Comparison of ENCODE assay signal across 30 cellular contexts in the genomic region with DNA sequence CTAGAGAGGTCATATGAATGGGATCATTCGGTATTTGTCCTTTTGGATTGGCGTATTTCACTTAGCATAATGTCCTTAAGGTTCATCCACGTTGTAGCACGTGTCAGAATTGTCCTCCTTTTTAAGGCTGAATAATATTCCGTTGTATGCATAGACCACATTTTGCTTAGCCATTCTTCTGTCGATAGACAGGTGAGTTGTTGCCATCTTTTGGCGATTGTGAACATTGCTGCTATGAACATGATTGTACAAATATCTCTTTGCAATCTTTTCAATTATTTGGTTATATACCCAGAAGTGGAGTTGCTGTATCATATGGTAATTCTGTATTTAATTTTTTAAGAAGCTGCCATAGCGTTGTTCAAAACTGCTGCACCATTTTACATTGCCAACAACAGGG. TPM values are rescaled to one million over a fixed set of nuclear protein-coding genes. Genes with fewer than 3 reads are reported as not detected.
DNase-seq lines count a peak whose midpoint lies in the region; ATAC-seq, FAIRE-seq and TF ChIP-seq lines count a peak whose summit lies in the region.
"Had no signal": no experiment of that assay in that cellular context is flagged by ENCODE, and none has a peak within 500 bp of the region (broad histone marks: within the 10 kb centered on the region; RNA-seq: fewer than 3 reads in every experiment).

No MANE protein-coding gene starts in this region.

- no peaks in the 10 kb centered on the region for H3K79me1 ChIP-seq in H1 (ENCODE audit: low read depth, low read length)

- TF ChIP-seq POLR2A in HCT116 (IDR thresholded peaks at IDR 0.05; ENCODE audit: borderline replicate concordance, extremely low read depth, insufficient read depth, insufficient read length) (no peak), H1 (IDR thresholded peaks at IDR 0.05; ENCODE audit: control extremely low read depth in 1 of 2, low read depth in 2 of 2, low read length in 2 of 2) (no peak), thyroid gland (IDR thresholded peaks at IDR 0.05) (no peak)

- H4K91ac ChIP-seq in H1 (replicated peaks; ENCODE audit: insufficient read length, low read length): no peak overlapping the region

- in situ Hi-C loops in ACHN (cut with HindIII; ENCODE audit: low pct_ligation_motif_present, low pct_unique_long_range_greater_than_20kb, low sequenced_read_pairs): no loop called here

- H3K9me2 ChIP-seq in HCT116 (ENCODE audit: insufficient read depth) (no peaks in the 10 kb centered on the region), PC-3 (replicated peaks; ENCODE audit: low read length) (no peaks in the 10 kb centered on the region)

- H3K27ac ChIP-seq in HCT116 (ENCODE audit: low read depth, low read length) (no peak overlapping the region), PC-3 (ENCODE audit: low read length) (no peak overlapping the region), H1 (ENCODE audit: low read depth, low read length) (no peak overlapping the region), thyroid gland (no peak overlapping the region)
- H3K27ac ChIP-seq: left lung, neutrophil, skin epidermis, suprapubic skin, uterus had no signal

- TF ChIP-seq EP300 in H1 (IDR thresholded peaks at IDR 0.05; ENCODE audit: borderline replicate concordance in 1 of 2, low read depth in 2 of 2, low read length in 2 of 2): no peak

- H4K8ac ChIP-seq in H1 (ENCODE audit: extremely low read depth, insufficient read depth, low read length): no peak overlapping the region

- H3K36me3 ChIP-seq in HCT116 (ENCODE audit: control insufficient read depth in 1 of 2, insufficient read depth in 2 of 2, low read length in 2 of 2) (no peaks in the 10 kb centered on the region), PC-3 (ENCODE audit: low read depth, low read length) (no peaks in the 10 kb centered on the region), H1 (ENCODE audit: control insufficient read depth in 2 of 4, insufficient read depth in 4 of 4, low read length in 3 of 4) (no peaks in the 10 kb centered on the region), thyroid gland (no peaks in the 10 kb centered on the region)
- H3K36me3 ChIP-seq: left lung, neutrophil, suprapubic skin, uterus had no signal

- H3K9ac ChIP-seq in HCT116 (ENCODE audit: low read length) (no peak overlapping the region), PC-3 (ENCODE audit: low read length) (no peak overlapping the region), H1 (replicated peaks in 1 of 4; ENCODE audit: extremely low read depth in 1 of 4, low read depth in 3 of 4, low read length in 3 of 4) (no peak overlapping the region)

- TF ChIP-seq RAD21 in HCT116 (IDR thresholded peaks at IDR 0.05; ENCODE audit: low read depth) (peak; percentile 54), H1 (IDR thresholded peaks at IDR 0.05 in 1 of 2, conservative IDR thresholded peaks at IDR 0.05 in 1 of 2; ENCODE audit: low read depth in 2 of 2, low read length in 2 of 2) (peak; percentile 40 to 42; a peak in 3 of 4 replicates)

- H2AK5ac ChIP-seq in H1 (ENCODE audit: low read depth, low read length): no peak overlapping the region

- no peak overlapping the region for H3K14ac ChIP-seq in H1 (ENCODE audit: insufficient read length)

- peak; percentile 17 for DNase-seq in ACHN
- DNase-seq in HCT116 (ENCODE audit: low read depth, low spot score): peak; percentile 13
- DNase-seq in PC-3: peak; percentile 72
- DNase-seq in H1 (ENCODE audit: low read depth in 1 of 2, low spot score in 2 of 2): no peak
- no peak for DNase-seq in thyroid gland
- DNase-seq in middle frontal gyrus (ENCODE audit: extremely low spot score, low spot score): no peak
- DNase-seq in D721Med (ENCODE audit: insufficient read length, low spot score): no peak
- no peak for DNase-seq in stimulated activated CD4-positive, alpha-beta T cell treated with anti-CD3 and anti-CD28 coated beads, Interleukin-15, amount 100 ng/mL, for 24 hours
- DNase-seq: activated CD4-positive, alpha-beta T cell treated with anti-CD3 and anti-CD28 coated beads for 36 hours; activated CD8-positive, alpha-beta memory T cell treated with anti-CD3 and anti-CD28 coated beads, Interleukin-2, amount 10 ng/mL, durations not matched to agents 7 days and 5 days; activated naive CD4-positive, alpha-beta T cell treated with anti-CD3 and anti-CD28 coated beads, Interleukin-2, amount 10 ng/mL, durations not matched to agents 7 days and 5 days; amygdala; CD4-positive, alpha-beta memory T cell; immature natural killer cell; left lung; NCI-H1417; NCI-H510A treated with DMSO at 0.1 percent for 48 hours; SIG-M5; stimulated activated CD4-positive, alpha-beta T cell treated with anti-CD3 and anti-CD28 coated beads, Interleukin-2, amount 100 ng/mL, for 24 hours; T-helper 1 cell; uterus had no signal

- FAIRE-seq in H1 (lab: Jason Lieb, UNC) (no peak), D721Med (lab: Jason Lieb, UNC) (no peak)
- FAIRE-seq: endothelial cell of umbilical vein had no signal

- H3K4me3 ChIP-seq in HCT116 (replicated peaks in 1 of 2; ENCODE audit: low read depth in 1 of 2, low read length in 2 of 2) (no peak overlapping the region), PC-3 (ENCODE audit: low read length) (no peak overlapping the region), H1 (ENCODE audit: extremely low read depth in 1 of 4, insufficient read depth in 2 of 4, low read depth in 3 of 4, low read length in 4 of 4) (no peak overlapping the region), thyroid gland (replicated peaks in 1 of 3) (no peak overlapping the region)
- H3K4me3 ChIP-seq: left lung, skin epidermis, suprapubic skin, uterus had no signal

- no peaks in the 10 kb centered on the region for H3K27me3 ChIP-seq in HCT116 (ENCODE audit: insufficient read depth, low read length)
- H3K27me3 ChIP-seq in PC-3 (ENCODE audit: low read length): no peaks in the 10 kb centered on the region
- no peaks in the 10 kb centered on the region for H3K27me3 ChIP-seq in H1 (replicated peaks in 1 of 4; ENCODE audit: control insufficient read depth in 3 of 4, extremely low read depth in 1 of 4, insufficient read depth in 3 of 4, low read length in 3 of 4)
- H3K27me3 ChIP-seq in thyroid gland: no peaks in the 10 kb centered on the region
- H3K27me3 ChIP-seq: left lung, neutrophil, suprapubic skin, uterus had no signal

- no peak overlapping the region for H3K4me2 ChIP-seq in HCT116 (ENCODE audit: low read length)
- H3K4me2 ChIP-seq in PC-3 (ENCODE audit: low read length): no peak overlapping the region
- no peak overlapping the region for H3K4me2 ChIP-seq in H1 (ENCODE audit: insufficient read depth in 1 of 2, low read depth in 2 of 2, low read length in 2 of 2)

- peak; percentile 31 to 61 (median 37); a peak in 4 of 6 replicates for TF ChIP-seq CTCF in HCT116 (IDR thresholded peaks at IDR 0.05 in 2 of 3, conservative IDR thresholded peaks at IDR 0.05 in 1 of 3; ENCODE audit: borderline replicate concordance in 1 of 3, insufficient read depth in 1 of 3, low read depth in 2 of 3, low read length in 2 of 3)
- peak; percentile 88 for TF ChIP-seq CTCF in PC-3 (conservative IDR thresholded peaks at IDR 0.05; ENCODE audit: low read depth, low read length)
- peak in 1 of 3 experiments; percentile 16; a peak in 2 of 4 replicates for TF ChIP-seq CTCF in H1 (IDR thresholded peaks at IDR 0.05; ENCODE audit: control extremely low read depth in 1 of 3, insufficient read depth in 1 of 3, low read depth in 1 of 3, low read length in 3 of 3)
- no peak for TF ChIP-seq CTCF in thyroid gland (IDR thresholded peaks at IDR 0.05)
- TF ChIP-seq CTCF in D721Med (IDR thresholded peaks at IDR 0.05; ENCODE audit: insufficient read depth, missing control alignments): no peak

- WGBS in H1 (ENCODE audit: extremely low coverage in 1 of 2, insufficient coverage in 1 of 2, insufficient read length in 1 of 2, insufficient replicate concordance in 2 of 2, low coverage in 1 of 2, low lambda C conversion rate in 2 of 2, missing lambda C conversion rate in 1 of 2), 2 experiments: 88% methylated on average over 8 of the region's 8 CpGs; no CpG with 5 or more reads in 1 of the 2 experiments
- 90 to 92% methylated on average over 8 of the region's 8 CpGs for WGBS in thyroid gland, 2 donors

- H3K4me1 ChIP-seq in HCT116 (ENCODE audit: control insufficient read depth in 1 of 2, insufficient read depth in 2 of 2, low read length in 2 of 2) (no peaks in the 10 kb centered on the region), PC-3 (ENCODE audit: insufficient read depth, low read length) (no peaks in the 10 kb centered on the region), H1 (replicated peaks in 1 of 4; ENCODE audit: control insufficient read depth in 3 of 4, insufficient read depth in 4 of 4, low read length in 3 of 4) (no peaks in the 10 kb centered on the region), thyroid gland (no peaks in the 10 kb centered on the region)
- H3K4me1 ChIP-seq: left lung, suprapubic skin, uterus had no signal

- no peaks in the 10 kb centered on the region for H3K23me2 ChIP-seq in H1 (ENCODE audit: low read depth, low read length)

- CTCF ChIA-PET in HCT116 (lab: Charles Lee): no interaction called here
- CTCF ChIA-PET in PC-3 (lab: Charles Lee): no interaction called here
- CTCF ChIA-PET in H1 (lab: Charles Lee; ENCODE audit: partially characterized antibody): interaction anchor here (0.8 to 1.4 kb wide), 2 partner anchors 43 to 88 kb away, joined by 3 read pairs; no protein-coding TSS in a partner anchor

- H3K9me3 ChIP-seq in HCT116 (ENCODE audit: control insufficient read depth in 1 of 2, insufficient read depth in 1 of 2, low read depth in 1 of 2, low read length in 2 of 2) (no peaks in the 10 kb centered on the region), PC-3 (ENCODE audit: low read length) (no peaks in the 10 kb centered on the region), H1 (ENCODE audit: insufficient read depth in 2 of 2, low read depth in 1 of 2, low read length in 1 of 2) (no peaks in the 10 kb centered on the region), thyroid gland (no peaks in the 10 kb centered on the region)
- H3K9me3 ChIP-seq: neutrophil, suprapubic skin, uterus had no signal

- POLR2A ChIA-PET in HCT116 (lab: Charles Lee) (no interaction called here), PC-3 (lab: Charles Lee; ENCODE audit: unreplicated experiment) (no interaction called here), H1 (lab: Charles Lee; ENCODE audit: partially characterized antibody) (no interaction called here)

- ATAC-seq in HCT116: no peak; the same call in 1 of the 2 replicates
- peak; percentile 72 for ATAC-seq in PC-3
- ATAC-seq: activated CD4-positive, alpha-beta T cell treated with anti-CD3 and anti-CD28 coated beads for 36 hours; activated CD8-positive, alpha-beta memory T cell treated with anti-CD3 and anti-CD28 coated beads, Interleukin-2, amount 10 ng/mL, durations not matched to agents 7 days and 5 days; left lung; stimulated activated memory B cell treated with anti-CD40 and anti-IgM and Interleukin-4, amounts not matched to agents 10 μg/mL and 1 μg/mL and 100 μg/mL, for 72 hours had no signal

- H2AFZ ChIP-seq in HCT116 (ENCODE audit: low read depth, low read length, poor library complexity, severe bottlenecking) (no peak overlapping the region), PC-3 (ENCODE audit: low read length) (no peak overlapping the region), H1 (ENCODE audit: low read length) (no peak overlapping the region)

- intact Hi-C loops in HCT116 (cut with micrococcal nuclease): loop anchor here (1.0 to 5.0 kb wide), 3 partner anchors 288 to 374 kb away; no protein-coding TSS in a partner anchor
- intact Hi-C loops in PC-3 (cut with micrococcal nuclease): loop anchor here (1.0 kb wide), 3 partner anchors 88 to 362 kb away; no protein-coding TSS in a partner anchor
- intact Hi-C loops in thyroid gland (cut with DNase I): no loop called here

- RAD21 ChIA-PET in HCT116 (lab: Charles Lee; ENCODE audit: low non-redundant PET in 1 of 2, low total read pairs in 2 of 2, uncharacterized antibody in 2 of 2, unreplicated experiment in 2 of 2): no interaction called here

- no peak overlapping the region for H3K56ac ChIP-seq in H1 (replicated peaks; ENCODE audit: insufficient read length, low read depth, low read length)

- no peaks in the 10 kb centered on the region for H4K20me1 ChIP-seq in HCT116 (ENCODE audit: insufficient read depth)
- H4K20me1 ChIP-seq in PC-3 (ENCODE audit: low read length): no peaks in the 10 kb centered on the region
- H4K20me1 ChIP-seq in H1 (replicated peaks in 1 of 2; ENCODE audit: control insufficient read depth in 1 of 2, insufficient read depth in 2 of 2, low read length in 2 of 2): no peaks in the 10 kb centered on the region

- H2BK12ac ChIP-seq in H1 (ENCODE audit: low read depth, low read length): no peak overlapping the region

- BruUV-seq in HCT116 (replicated peaks; lab: Mats Ljungman, UMichigan) (no TSS peak), PC-3 (replicated peaks; lab: Mats Ljungman, UMichigan) (no TSS peak)

- no peaks in the 10 kb centered on the region for H3F3A ChIP-seq in PC-3 (ENCODE audit: low read length, unreplicated experiment)

- no peak overlapping the region for H4K5ac ChIP-seq in H1 (ENCODE audit: insufficient read length, low read depth, low read length)

- H2BK120ac ChIP-seq in H1 (replicated peaks; ENCODE audit: low read depth, low read length): no peak overlapping the region

- H3K79me2 ChIP-seq in HCT116 (ENCODE audit: insufficient read depth, low read length): no peaks in the 10 kb centered on the region
- no peaks in the 10 kb centered on the region for H3K79me2 ChIP-seq in PC-3 (ENCODE audit: low read length)
- H3K79me2 ChIP-seq in H1 (ENCODE audit: control insufficient read depth in 1 of 2, insufficient read depth in 2 of 2, low read length in 2 of 2): no peaks in the 10 kb centered on the region

- H3K23ac ChIP-seq in H1 (ENCODE audit: insufficient read length): no peak overlapping the region

- no peak overlapping the region for H3K4ac ChIP-seq in H1 (replicated peaks; ENCODE audit: insufficient read length, low read depth, low read length)

- H2BK5ac ChIP-seq in H1 (ENCODE audit: low read depth, low read length): no peak overlapping the region

- H2BK15ac ChIP-seq in H1 (ENCODE audit: low read length): no peak overlapping the region

- H3K18ac ChIP-seq in H1 (ENCODE audit: extremely low read depth, low read length): no peak overlapping the region

- H2BK20ac ChIP-seq in H1 (ENCODE audit: low read length): no peak overlapping the region

RNA-seq across cellular contexts. Expression of gene GOLGA8J, which starts 52.4 kb away (rescaled TPM):
- total RNA-seq in HCT116 (2021; ENCODE audit: unreplicated experiment) (not detected), PC-3 (2014; rRNA removed) (not detected in 2 replicates), thyroid gland (1 to 10 TPM in 2 of 4 donors, under 1 TPM in 1, not detected in 1; 0.22 to 4.7 (median 3.7) TPM)
- polyA plus RNA-seq in HCT116 (2012): 0.05 and 0.17 TPM in 2 replicates
- not detected in 2 replicates for total RNA-seq in H1 (2021; fragmentation: NEBNext Ultra II Directional; extraction: Animal tissue kit (Norgen Biotek cat#: 25700))
- polyA plus RNA-seq in H1 (2011; rRNA removed): not detected in 2 replicates
- polyA plus RNA-seq in H1 (2011; cell fraction: cytosol; rRNA removed): 0.12 TPM
- polyA plus RNA-seq in H1 (2011; cell fraction: nucleus; rRNA removed): not detected
- 0.23 TPM in 1 of 4 replicates, not detected in the others for polyA plus RNA-seq in H1 (2012, experiment 1 of 2)
- polyA plus RNA-seq in H1 (2012, experiment 2 of 2): not detected
- 0.06 TPM for polyA plus RNA-seq in H1 (2013, experiment 1 of 2)
- 0.06 TPM for polyA plus RNA-seq in H1 (2013, experiment 2 of 2)
- 0.25 and 0.44 TPM in 2 replicates for polyA minus RNA-seq in H1 (2011; rRNA and poly(A)+ RNA removed)
- polyA minus RNA-seq in H1 (2011; cell fraction: cytosol; rRNA and poly(A)+ RNA removed): not detected
- not detected for polyA minus RNA-seq in H1 (2011; cell fraction: nucleus; rRNA and poly(A)+ RNA removed)
- total RNA-seq: cardiac septum, dermis microvascular lymphatic vessel endothelial cell, endothelial cell of umbilical vein, fibroblast of villous mesenchyme, M059J had no signal
- polyA plus RNA-seq: CD4-positive, alpha-beta memory T cell; endothelial cell of umbilical vein had no signal

Comparison
In these comparisons a context has a peak if more than half of its experiments do, and no peak if none do; other contexts are left out.
1. DNase-seq: peak in ACHN (single experiment), HCT116 (single experiment) and PC-3 (single experiment); none in H1 (0 of 2), thyroid gland (0 of 2), middle frontal gyrus (single experiment), D721Med (single experiment) and stimulated activated CD4-positive, alpha-beta T cell treated with anti-CD3 and anti-CD28 coated beads, Interleukin-15, amount 100 ng/mL, for 24 hours (single experiment).
2. CTCF ChIP-seq: peak in HCT116 (3 of 3) and PC-3 (single experiment); none in thyroid gland (0 of 6) and D721Med (single experiment).